ENCODE assay signal across 25 cellular contexts in genomic region chr5:164563370-164563769, GRCh38.
"Had no signal": no experiment of that assay in that cellular context is flagged by ENCODE, and none has a peak within 500 bp of the region (broad histone marks: within the 10 kb centered on the region; RNA-seq: fewer than 3 reads in every experiment).

No MANE protein-coding gene starts in this region.

- H3K27ac ChIP-seq: left ventricle myocardium inferior, neural progenitor cell, neutrophil, parathyroid adenoma, psoas muscle, right atrium auricular region, right lobe of liver, suprapubic skin, thoracic aorta, tibial artery, upper lobe of right lung had no signal

- DNase-seq: hypothalamus; immature natural killer cell; islet precursor cell; left ventricle myocardium inferior; mesendoderm; naive B cell; natural killer cell; nephron progenitor cell; occipital lobe; psoas muscle; right lobe of liver; stimulated activated CD4-positive, alpha-beta T cell treated with anti-CD3 and anti-CD28 coated beads, Interleukin-1b, Interleukin-23, amount 100 ng/mL, for 48 hours; stimulated activated CD4-positive, alpha-beta T cell treated with anti-CD3 and anti-CD28 coated beads, Interleukin-2, amount 100 ng/mL, for 48 hours; stimulated activated naive B cell treated with anti-CD40 and anti-IgM and Interleukin-4, amounts not matched to agents 10 μg/mL and 1 μg/mL and 100 μg/mL, for 72 hours; tibial artery; trophoblast cell; upper lobe of right lung had no signal

- H3K36me3 ChIP-seq: left ventricle myocardium inferior, neural progenitor cell, neutrophil, right atrium auricular region, right lobe of liver, suprapubic skin, thoracic aorta, tibial artery, upper lobe of right lung had no signal

- H2AFZ ChIP-seq: neural progenitor cell, parathyroid adenoma had no signal

- H3K79me2 ChIP-seq: parathyroid adenoma had no signal

- H3K27me3 ChIP-seq: neural progenitor cell, neutrophil, right atrium auricular region, right lobe of liver, suprapubic skin, tibial artery, upper lobe of right lung had no signal

- H3K9me3 ChIP-seq: left ventricle myocardium inferior, neutrophil, psoas muscle, right atrium auricular region, right lobe of liver, suprapubic skin, thoracic aorta, tibial artery, upper lobe of right lung had no signal

- H3K9ac ChIP-seq: neural progenitor cell, parathyroid adenoma had no signal

- H3K4me1 ChIP-seq: left ventricle myocardium inferior, neural progenitor cell, parathyroid adenoma, psoas muscle, right atrium auricular region, right lobe of liver, suprapubic skin, tibial artery, upper lobe of right lung had no signal

- H3K4me3 ChIP-seq: left ventricle myocardium inferior, lung, neural progenitor cell, psoas muscle, right atrium auricular region, right lobe of liver, smooth muscle cell, suprapubic skin, thoracic aorta, tibial artery, upper lobe of right lung had no signal

- H3K4me2 ChIP-seq: neural progenitor cell, smooth muscle cell had no signal

- ATAC-seq: natural killer cell; psoas muscle; right lobe of liver; stimulated activated naive B cell treated with anti-CD40 and anti-IgM and Interleukin-4, amounts not matched to agents 10 μg/mL and 1 μg/mL and 100 μg/mL, for 72 hours; upper lobe of right lung had no signal
